Comparison of ENCODE assay signal across 16 cellular contexts in genomic region chr2:69733338-69734039, GRCh38.
"Had no signal": no experiment of that assay in that cellular context is flagged by ENCODE, and none has a peak within 500 bp of the region (broad histone marks: within the 10 kb centered on the region; RNA-seq: fewer than 3 reads in every experiment).

No MANE protein-coding gene starts in this region.

- DNase-seq: activated CD4-positive, alpha-beta T cell treated with anti-CD3 and anti-CD28 coated beads for 4 hours; activated naive CD4-positive, alpha-beta T cell treated with Interleukin-2 at 50 U/mL for 16 hours; activated naive CD8-positive, alpha-beta T cell treated with anti-CD3 and anti-CD28 coated beads, Interleukin-2, amount 50 U/mL, for 24 hours; colonic mucosa; esophagus squamous epithelium; heart right ventricle; midbrain; spleen; stimulated activated CD4-positive, alpha-beta T cell treated with anti-CD3 and anti-CD28 coated beads, Interleukin-1b, Interleukin-23, amount 100 ng/mL, for 48 hours; stimulated activated naive B cell treated with anti-CD40 and anti-IgM and Interleukin-4, amounts not matched to agents 10 μg/mL and 1 μg/mL and 100 μg/mL, for 72 hours; T-helper 9 cell had no signal

- ATAC-seq: activated naive CD8-positive, alpha-beta T cell treated with anti-CD3 and anti-CD28 coated beads, Interleukin-2, amount 50 U/mL, for 24 hours; stimulated activated naive B cell treated with anti-CD40 and anti-IgM and Interleukin-4, amounts not matched to agents 10 μg/mL and 1 μg/mL and 100 μg/mL, for 72 hours had no signal

- H3K27ac Mint-ChIP-seq: activated naive CD8-positive, alpha-beta T cell treated with anti-CD3 and anti-CD28 coated beads, Interleukin-2, amount 50 U/mL, for 24 hours had no signal

- H3K9me3 Mint-ChIP-seq: activated naive CD8-positive, alpha-beta T cell treated with anti-CD3 and anti-CD28 coated beads, Interleukin-2, amount 50 U/mL, for 24 hours; stimulated activated naive B cell treated with anti-CD40 and anti-IgM and Interleukin-4, amounts not matched to agents 10 μg/mL and 1 μg/mL and 100 μg/mL, for 72 hours had no signal

- H3K9me3 ChIP-seq: colonic mucosa, esophagus squamous epithelium, heart right ventricle, spleen, tibial nerve had no signal

- H3K27me3 ChIP-seq: colonic mucosa, esophagus squamous epithelium, heart right ventricle, spleen, tibial nerve had no signal

- H3K4me3 Mint-ChIP-seq: activated naive CD8-positive, alpha-beta T cell treated with anti-CD3 and anti-CD28 coated beads, Interleukin-2, amount 50 U/mL, for 24 hours; stimulated activated naive B cell treated with anti-CD40 and anti-IgM and Interleukin-4, amounts not matched to agents 10 μg/mL and 1 μg/mL and 100 μg/mL, for 72 hours had no signal

- H3K4me1 Mint-ChIP-seq: activated naive CD8-positive, alpha-beta T cell treated with anti-CD3 and anti-CD28 coated beads, Interleukin-2, amount 50 U/mL, for 24 hours had no signal

- H3K27me3 Mint-ChIP-seq: activated naive CD8-positive, alpha-beta T cell treated with anti-CD3 and anti-CD28 coated beads, Interleukin-2, amount 50 U/mL, for 24 hours; stimulated activated naive B cell treated with anti-CD40 and anti-IgM and Interleukin-4, amounts not matched to agents 10 μg/mL and 1 μg/mL and 100 μg/mL, for 72 hours had no signal

- FAIRE-seq: astrocyte, frontal cortex, keratinocyte had no signal

- H3K27ac ChIP-seq: colonic mucosa, esophagus squamous epithelium, heart right ventricle, spleen, tibial nerve, VCaP had no signal

- H3K4me1 ChIP-seq: colonic mucosa had no signal

- H3K36me3 Mint-ChIP-seq: stimulated activated naive B cell treated with anti-CD40 and anti-IgM and Interleukin-4, amounts not matched to agents 10 μg/mL and 1 μg/mL and 100 μg/mL, for 72 hours had no signal

- H3K4me3 ChIP-seq: colonic mucosa, esophagus squamous epithelium, heart right ventricle, spleen, tibial nerve had no signal

- H3K36me3 ChIP-seq: colonic mucosa, esophagus squamous epithelium, heart right ventricle, spleen, tibial nerve had no signal
